Comparison of ENCODE assay signal across 1 cellular context in genomic region chr12:113392988-113393579, GRCh38.
TF ChIP-seq lines count a peak whose summit lies in the region.

No MANE protein-coding gene starts in this region.

TF ChIP-seq in H1, 55 proteins besides CTCF, POLR2A, EP300 and RAD21:
- peak; percentile 65; the same call in 1 of the 2 replicates for TF ChIP-seq E2F6 (IDR thresholded peaks at IDR 0.05)
- no peak for TF ChIP-seq SP2 (IDR thresholded peaks at IDR 0.05; ENCODE audit: low read length)
- TF ChIP-seq RFX5 (IDR thresholded peaks at IDR 0.05; ENCODE audit: borderline replicate concordance, low read depth, low read length), result no peak
- TF ChIP-seq SP1 (IDR thresholded peaks at IDR 0.05; ENCODE audit: low read depth, low read length), result peak; percentile 82; the same call in 1 of the 2 replicates
- TF ChIP-seq TAF1 (IDR thresholded peaks at IDR 0.05; ENCODE audit: low read depth, low read length), result no peak
- TF ChIP-seq KDM1A (IDR thresholded peaks at IDR 0.05; ENCODE audit: borderline replicate concordance, low read length), result peak; percentile 44; the same call in 1 of the 2 replicates
- no peak for TF ChIP-seq FOSL1 (IDR thresholded peaks at IDR 0.05; ENCODE audit: insufficient read depth, low read depth, low read length)
- no peak for TF ChIP-seq CHD1 (IDR thresholded peaks at IDR 0.05; ENCODE audit: low read depth, low read length)
- peak; percentile 75 for TF ChIP-seq MAX (IDR thresholded peaks at IDR 0.05)
- TF ChIP-seq SRF (IDR thresholded peaks at IDR 0.05; ENCODE audit: low read depth, low read length), result no peak
- no peak for TF ChIP-seq NANOG (IDR thresholded peaks at IDR 0.05; ENCODE audit: insufficient read depth, low read depth, low read length, poor library complexity, severe bottlenecking)
- no peak for TF ChIP-seq SP4 (IDR thresholded peaks at IDR 0.05; ENCODE audit: low read length)
- TF ChIP-seq POLR2AphosphoS5 (IDR thresholded peaks at IDR 0.05; ENCODE audit: low read depth, low read length), result peak; percentile 35; the same call in 1 of the 2 replicates
- 0 out of 2 replicates have a peak, but pooled peaks have one; percentile 24 for TF ChIP-seq TBP (IDR thresholded peaks at IDR 0.05; ENCODE audit: low read depth, low read length)
- TF ChIP-seq ATF3 (IDR thresholded peaks at IDR 0.05; ENCODE audit: insufficient read depth, low read depth, low read length), result 0 out of 2 replicates have a peak, but pooled peaks have one; percentile 14
- peak in 1 of 2 experiments; percentile 43; a peak in 1 of 4 replicates for TF ChIP-seq SIN3A (conservative IDR thresholded peaks at IDR 0.05 in 1 of 2, IDR thresholded peaks at IDR 0.05 in 1 of 2; ENCODE audit: low read depth in 1 of 2, low read length in 2 of 2)
- TF ChIP-seq USF2 (IDR thresholded peaks at IDR 0.05; ENCODE audit: low read length), result peak; percentile 75
- peak; percentile 34; the same call in 1 of the 2 replicates for TF ChIP-seq CREB1 (IDR thresholded peaks at IDR 0.05)
